ENCODE assay signal across 28 cellular contexts in genomic region chr3:88408935-88409334, GRCh38.
"Had no signal": no experiment of that assay in that cellular context is flagged by ENCODE, and none has a peak within 500 bp of the region (broad histone marks: within the 10 kb centered on the region; RNA-seq: fewer than 3 reads in every experiment).

No MANE protein-coding gene starts in this region.

- H3K4me2 ChIP-seq: neural progenitor cell had no signal

- H2AFZ ChIP-seq: neural progenitor cell, parathyroid adenoma had no signal

- H3K4me3 ChIP-seq: colonic mucosa, esophagus squamous epithelium, heart right ventricle, left lung, lower lobe of right lung, neural progenitor cell, psoas muscle, spleen, tibial nerve had no signal

- H3K27me3 Mint-ChIP-seq: activated naive CD8-positive, alpha-beta T cell; naive thymus-derived CD8-positive, alpha-beta T cell had no signal

- H3K36me3 ChIP-seq: colonic mucosa, esophagus squamous epithelium, heart right ventricle, left lung, lower lobe of right lung, neural progenitor cell, spleen, tibial nerve had no signal

- H3K36me3 Mint-ChIP-seq: activated naive CD8-positive, alpha-beta T cell; naive thymus-derived CD8-positive, alpha-beta T cell; neural progenitor cell had no signal

- H3K9me3 ChIP-seq: colonic mucosa, esophagus squamous epithelium, heart right ventricle, left lung, lower lobe of right lung, psoas muscle, spleen, tibial nerve had no signal

- H3K27me3 ChIP-seq: colonic mucosa, esophagus squamous epithelium, heart right ventricle, left lung, neural progenitor cell, spleen, tibial nerve had no signal

- H3K4me3 Mint-ChIP-seq: activated naive CD8-positive, alpha-beta T cell; naive thymus-derived CD8-positive, alpha-beta T cell; neural progenitor cell had no signal

- DNase-seq: activated CD4-positive, alpha-beta T cell treated with anti-CD3 and anti-CD28 coated beads for 4 hours; activated CD4-positive, alpha-beta T cell treated with anti-CD3 and anti-CD28 coated beads, Interleukin-2, amount 50 U/mL, for 48 hours; activated CD8-positive, alpha-beta memory T cell treated with anti-CD3 and anti-CD28 coated beads for 24 hours; activated effector memory CD4-positive, alpha-beta T cell treated with Interleukin-2 at 50 U/mL for 16 hours; activated naive CD4-positive, alpha-beta T cell treated with Interleukin-2 at 50 U/mL for 16 hours; anterior cingulate cortex; colonic mucosa; effector CD8-positive, alpha-beta T cell; esophagus squamous epithelium; foreskin melanocyte; heart right ventricle; kidney glomerular epithelial cell; left lung; lower lobe of right lung; mesenchymal stem cell; naive thymus-derived CD8-positive, alpha-beta T cell; occipital lobe; psoas muscle; right cardiac atrium; spleen; stimulated activated CD4-positive, alpha-beta T cell treated with anti-CD3 and anti-CD28 coated beads, Interleukin-2, amount 100 ng/mL, for 48 hours; stimulated activated naive CD4-positive, alpha-beta T cell treated with Interleukin-2 at 50 U/mL for 16 hours had no signal

- ATAC-seq: heart right ventricle; left lung; lower lobe of right lung; naive thymus-derived CD8-positive, alpha-beta T cell; psoas muscle; right cardiac atrium had no signal

- H3K27ac Mint-ChIP-seq: activated naive CD8-positive, alpha-beta T cell; naive thymus-derived CD8-positive, alpha-beta T cell; neural progenitor cell had no signal

- H3K9me3 Mint-ChIP-seq: neural progenitor cell had no signal

- H3K4me1 ChIP-seq: colonic mucosa, esophagus squamous epithelium, heart right ventricle, left lung, lower lobe of right lung, parathyroid adenoma, psoas muscle, spleen, tibial nerve had no signal

- H3K79me2 ChIP-seq: parathyroid adenoma had no signal

- H3K27ac ChIP-seq: colonic mucosa, epithelial cell of prostate, esophagus squamous epithelium, heart right ventricle, left lung, lower lobe of right lung, neural progenitor cell, parathyroid adenoma, psoas muscle, spleen, tibial nerve, VCaP had no signal
